ENCODE assay signal across 1 cellular context in the genomic region with DNA sequence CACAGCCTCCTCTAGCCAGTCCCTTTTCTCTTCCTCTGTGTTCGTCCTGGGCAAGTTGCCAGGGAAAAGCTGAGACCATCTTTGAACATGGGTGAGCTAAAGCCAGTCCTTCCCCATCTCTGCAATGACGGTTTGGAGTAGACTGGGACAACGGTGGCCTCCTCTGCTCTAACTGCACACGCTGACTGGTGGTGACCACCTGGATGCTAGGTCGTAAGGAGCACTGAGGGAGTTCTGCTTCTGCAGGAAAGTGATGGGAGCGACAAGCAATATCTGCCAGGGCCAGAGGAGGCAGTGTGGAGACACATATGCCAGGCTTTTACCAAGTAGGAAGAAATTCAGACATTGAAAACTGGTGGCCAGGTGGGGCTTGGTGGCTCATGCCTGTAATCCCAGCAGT.
TF ChIP-seq lines count a peak whose summit lies in the region.

No MANE protein-coding gene starts in this region.

TF ChIP-seq in GM23338, 12 proteins besides CTCF, POLR2A, EP300 and RAD21 (continued from another document):
- TF ChIP-seq, protein P1, sequence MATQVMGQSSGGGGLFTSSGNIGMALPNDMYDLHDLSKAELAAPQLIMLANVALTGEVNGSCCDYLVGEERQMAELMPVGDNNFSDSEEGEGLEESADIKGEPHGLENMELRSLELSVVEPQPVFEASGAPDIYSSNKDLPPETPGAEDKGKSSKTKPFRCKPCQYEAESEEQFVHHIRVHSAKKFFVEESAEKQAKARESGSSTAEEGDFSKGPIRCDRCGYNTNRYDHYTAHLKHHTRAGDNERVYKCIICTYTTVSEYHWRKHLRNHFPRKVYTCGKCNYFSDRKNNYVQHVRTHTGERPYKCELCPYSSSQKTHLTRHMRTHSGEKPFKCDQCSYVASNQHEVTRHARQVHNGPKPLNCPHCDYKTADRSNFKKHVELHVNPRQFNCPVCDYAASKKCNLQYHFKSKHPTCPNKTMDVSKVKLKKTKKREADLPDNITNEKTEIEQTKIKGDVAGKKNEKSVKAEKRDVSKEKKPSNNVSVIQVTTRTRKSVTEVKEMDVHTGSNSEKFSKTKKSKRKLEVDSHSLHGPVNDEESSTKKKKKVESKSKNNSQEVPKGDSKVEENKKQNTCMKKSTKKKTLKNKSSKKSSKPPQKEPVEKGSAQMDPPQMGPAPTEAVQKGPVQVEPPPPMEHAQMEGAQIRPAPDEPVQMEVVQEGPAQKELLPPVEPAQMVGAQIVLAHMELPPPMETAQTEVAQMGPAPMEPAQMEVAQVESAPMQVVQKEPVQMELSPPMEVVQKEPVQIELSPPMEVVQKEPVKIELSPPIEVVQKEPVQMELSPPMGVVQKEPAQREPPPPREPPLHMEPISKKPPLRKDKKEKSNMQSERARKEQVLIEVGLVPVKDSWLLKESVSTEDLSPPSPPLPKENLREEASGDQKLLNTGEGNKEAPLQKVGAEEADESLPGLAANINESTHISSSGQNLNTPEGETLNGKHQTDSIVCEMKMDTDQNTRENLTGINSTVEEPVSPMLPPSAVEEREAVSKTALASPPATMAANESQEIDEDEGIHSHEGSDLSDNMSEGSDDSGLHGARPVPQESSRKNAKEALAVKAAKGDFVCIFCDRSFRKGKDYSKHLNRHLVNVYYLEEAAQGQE (IDR thresholded peaks at IDR 0.05; ENCODE audit: unreplicated experiment) = no peak
